3 cellular contexts compared by ENCODE assay signal in genomic region chr3:42476225-42477160, GRCh38.
TF ChIP-seq lines count a peak whose summit lies in the region.

No MANE protein-coding gene starts in this region.

TF ChIP-seq in HepG2, 621 proteins besides CTCF, POLR2A, EP300 and RAD21:
- TF ChIP-seq CSRNP1 (CRISPR knock-in tag; IDR thresholded peaks at IDR 0.05) (no peak), ZFP36L2 (CRISPR knock-in tag; IDR thresholded peaks at IDR 0.05) (no peak), MAFG (CRISPR knock-in tag; IDR thresholded peaks at IDR 0.05) (no peak), CCAR2 (optimal IDR thresholded peaks at IDR 0.05; ENCODE audit: low read depth, low read length) (no peak), ZNF672 (CRISPR knock-in tag; IDR thresholded peaks at IDR 0.05) (no peak), BRCA1 (CRISPR knock-in tag; IDR thresholded peaks at IDR 0.05) (no peak), MAFF (IDR thresholded peaks at IDR 0.05; ENCODE audit: low read depth, low read length) (no peak), ZNF841 (CRISPR knock-in tag; IDR thresholded peaks at IDR 0.05; ENCODE audit: borderline replicate concordance) (no peak), JARID2 (CRISPR knock-in tag; IDR thresholded peaks at IDR 0.05; ENCODE audit: insufficient replicate concordance) (no peak), ZNF713 (CRISPR knock-in tag; IDR thresholded peaks at IDR 0.05) (no peak)
- TF ChIP-seq, protein P1, sequence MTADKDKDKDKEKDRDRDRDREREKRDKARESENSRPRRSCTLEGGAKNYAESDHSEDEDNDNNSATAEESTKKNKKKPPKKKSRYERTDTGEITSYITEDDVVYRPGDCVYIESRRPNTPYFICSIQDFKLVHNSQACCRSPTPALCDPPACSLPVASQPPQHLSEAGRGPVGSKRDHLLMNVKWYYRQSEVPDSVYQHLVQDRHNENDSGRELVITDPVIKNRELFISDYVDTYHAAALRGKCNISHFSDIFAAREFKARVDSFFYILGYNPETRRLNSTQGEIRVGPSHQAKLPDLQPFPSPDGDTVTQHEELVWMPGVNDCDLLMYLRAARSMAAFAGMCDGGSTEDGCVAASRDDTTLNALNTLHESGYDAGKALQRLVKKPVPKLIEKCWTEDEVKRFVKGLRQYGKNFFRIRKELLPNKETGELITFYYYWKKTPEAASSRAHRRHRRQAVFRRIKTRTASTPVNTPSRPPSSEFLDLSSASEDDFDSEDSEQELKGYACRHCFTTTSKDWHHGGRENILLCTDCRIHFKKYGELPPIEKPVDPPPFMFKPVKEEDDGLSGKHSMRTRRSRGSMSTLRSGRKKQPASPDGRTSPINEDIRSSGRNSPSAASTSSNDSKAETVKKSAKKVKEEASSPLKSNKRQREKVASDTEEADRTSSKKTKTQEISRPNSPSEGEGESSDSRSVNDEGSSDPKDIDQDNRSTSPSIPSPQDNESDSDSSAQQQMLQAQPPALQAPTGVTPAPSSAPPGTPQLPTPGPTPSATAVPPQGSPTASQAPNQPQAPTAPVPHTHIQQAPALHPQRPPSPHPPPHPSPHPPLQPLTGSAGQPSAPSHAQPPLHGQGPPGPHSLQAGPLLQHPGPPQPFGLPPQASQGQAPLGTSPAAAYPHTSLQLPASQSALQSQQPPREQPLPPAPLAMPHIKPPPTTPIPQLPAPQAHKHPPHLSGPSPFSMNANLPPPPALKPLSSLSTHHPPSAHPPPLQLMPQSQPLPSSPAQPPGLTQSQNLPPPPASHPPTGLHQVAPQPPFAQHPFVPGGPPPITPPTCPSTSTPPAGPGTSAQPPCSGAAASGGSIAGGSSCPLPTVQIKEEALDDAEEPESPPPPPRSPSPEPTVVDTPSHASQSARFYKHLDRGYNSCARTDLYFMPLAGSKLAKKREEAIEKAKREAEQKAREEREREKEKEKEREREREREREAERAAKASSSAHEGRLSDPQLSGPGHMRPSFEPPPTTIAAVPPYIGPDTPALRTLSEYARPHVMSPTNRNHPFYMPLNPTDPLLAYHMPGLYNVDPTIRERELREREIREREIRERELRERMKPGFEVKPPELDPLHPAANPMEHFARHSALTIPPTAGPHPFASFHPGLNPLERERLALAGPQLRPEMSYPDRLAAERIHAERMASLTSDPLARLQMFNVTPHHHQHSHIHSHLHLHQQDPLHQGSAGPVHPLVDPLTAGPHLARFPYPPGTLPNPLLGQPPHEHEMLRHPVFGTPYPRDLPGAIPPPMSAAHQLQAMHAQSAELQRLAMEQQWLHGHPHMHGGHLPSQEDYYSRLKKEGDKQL (CRISPR knock-in tag; IDR thresholded peaks at IDR 0.05; ENCODE audit: low read depth): no peak

TF ChIP-seq in K562, 482 proteins besides CTCF, POLR2A, EP300 and RAD21:
- 0 out of 2 replicates have a peak, but pooled peaks have one; percentile 9 for TF ChIP-seq SPI1 (IDR thresholded peaks at IDR 0.05; ENCODE audit: borderline replicate concordance, low read depth, low read length)
- TF ChIP-seq U2AF2 (optimal IDR thresholded peaks at IDR 0.05; ENCODE audit: low read depth, low read length): no peak
- TF ChIP-seq, protein P2, sequence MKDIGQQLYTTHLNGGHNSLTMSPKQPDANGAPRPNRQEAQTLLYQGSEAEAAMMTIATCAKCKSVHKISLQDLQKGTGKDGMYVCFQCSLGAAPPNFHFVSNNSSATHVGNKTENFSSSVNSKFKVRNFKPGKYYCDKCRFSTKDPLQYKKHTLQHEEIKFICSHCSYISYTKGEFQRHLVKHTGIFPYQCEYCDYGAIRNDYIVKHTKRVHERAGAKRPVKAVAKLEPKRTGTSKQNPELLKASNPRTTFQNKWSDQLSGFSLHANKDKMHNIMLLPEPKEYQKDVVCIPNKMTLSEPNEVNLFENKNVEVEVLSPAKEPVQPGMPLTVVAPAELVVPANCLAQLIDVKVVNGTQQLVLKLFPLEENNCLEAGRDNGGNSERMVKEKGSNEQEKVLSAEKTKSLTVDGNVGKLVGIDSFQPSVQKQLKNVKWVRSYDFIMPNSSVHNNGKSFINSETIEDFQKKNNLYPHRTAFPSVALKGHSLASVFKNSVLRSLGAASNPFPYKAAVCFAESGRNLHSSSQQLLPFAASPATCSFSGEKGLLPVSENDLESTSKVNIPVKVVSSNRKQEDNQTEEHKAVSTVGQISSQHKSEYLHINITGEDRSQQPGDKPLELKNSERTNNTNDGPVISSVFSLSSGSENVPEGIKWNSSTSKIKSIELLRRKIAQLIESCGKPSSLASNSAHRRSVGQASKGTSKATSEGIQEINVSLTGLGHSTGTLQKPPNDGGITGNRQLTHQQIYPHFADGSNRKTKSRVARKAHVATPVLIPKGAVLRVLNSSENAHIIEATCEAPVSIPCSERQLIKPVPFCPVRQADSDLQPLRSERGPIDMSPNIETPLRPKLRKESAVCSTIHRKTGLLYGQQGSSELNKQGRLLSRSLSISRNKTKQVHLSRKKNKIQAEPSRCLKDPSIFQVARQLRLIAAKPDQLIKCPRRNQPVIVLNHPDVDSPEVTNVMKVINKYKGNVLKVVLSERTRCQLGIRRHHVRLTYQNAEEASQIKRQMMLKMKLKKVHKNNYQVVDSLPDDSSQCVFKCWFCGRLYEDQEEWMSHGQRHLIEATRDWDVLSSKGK (CRISPR knock-in tag; IDR thresholded peaks at IDR 0.05): no peak
- no peak for TF ChIP-seq ZNF507 (tag; conservative IDR thresholded peaks at IDR 0.05)
- no peak for TF ChIP-seq ZNF347 (CRISPR knock-in tag; IDR thresholded peaks at IDR 0.05; ENCODE audit: low read depth)

TF ChIP-seq in HEK293T, 16 proteins besides CTCF, POLR2A, EP300 and RAD21:
- TF ChIP-seq NFRKB (IDR thresholded peaks at IDR 0.05) (no peak), FOXK2 (IDR thresholded peaks at IDR 0.05) (no peak), TARDBP (IDR thresholded peaks at IDR 0.05) (no peak), CTBP1 (IDR thresholded peaks at IDR 0.05; ENCODE audit: borderline replicate concordance) (no peak)
TF ChIP-seq in HEK293T: peak in this region for 0.
